In genomic region chr20:49785149-49785850, GRCh38 we compare ENCODE assay signal across 20 cellular contexts. TPM values are rescaled to one million over a fixed set of nuclear protein-coding genes. Genes with fewer than 3 reads are reported as not detected.
DNase-seq lines count a peak whose midpoint lies in the region; ATAC-seq, FAIRE-seq and TF ChIP-seq lines count a peak whose summit lies in the region.
"Had no signal": no experiment of that assay in that cellular context is flagged by ENCODE, and none has a peak within 500 bp of the region (broad histone marks: within the 10 kb centered on the region; RNA-seq: fewer than 3 reads in every experiment).

No MANE protein-coding gene starts in this region.

- no peak for TF ChIP-seq POLR2A in A549 (IDR thresholded peaks at IDR 0.05; ENCODE audit: low read length)
- TF ChIP-seq POLR2A in GM18951 (IDR thresholded peaks at IDR 0.05; ENCODE audit: extremely low read depth, insufficient read depth, insufficient read length), result peak; percentile 12
- TF ChIP-seq POLR2A in upper lobe of left lung (IDR thresholded peaks at IDR 0.05), result no peak

- H3K27me3 ChIP-seq in upper lobe of left lung, result no peaks in the 10 kb centered on the region
- H3K27me3 ChIP-seq: upper lobe of right lung had no signal

- peak overlapping the region; percentile 70 for H3K27ac Mint-ChIP-seq in dendritic cell treated with granulocyte-macrophage colony-stimulating factor and Interleukin-4, amounts not matched to agents 40 ng/mL and 50 ng/mL, for 4 days
- H3K27ac Mint-ChIP-seq in T-cell, result no peak overlapping the region

- peaks cover 34% of the 10 kb centered on the region for H3K4me1 ChIP-seq in A549
- H3K4me1 ChIP-seq in upper lobe of left lung, result peaks cover 14 to 24% (median 16%) of the 10 kb centered on the region in 4 donors

- 87% methylated on average over 15 of the region's 15 CpGs for WGBS in A549 (ENCODE audit: missing lambda C conversion rate)
- 89 to 92% methylated on average over 15 of the region's 15 CpGs for WGBS in upper lobe of left lung, 2 donors

- H3K9me3 ChIP-seq in A549 (no peaks in the 10 kb centered on the region), upper lobe of left lung (no peaks in the 10 kb centered on the region)
- H3K9me3 ChIP-seq: upper lobe of right lung had no signal

- CTCF ChIA-PET in A549 (lab: Yijun Ruan, JAX), result interaction anchor here (0.5 to 4.0 kb wide), 7 partner anchors 9 to 354 kb away, joined by 4 to 28 read pairs (median 7); no protein-coding TSS in a partner anchor
- CTCF ChIA-PET in T-cell (lab: Charles Lee), result no interaction called here

- no peak for TF ChIP-seq RAD21 in A549 (conservative IDR thresholded peaks at IDR 0.05 in 1 of 2, IDR thresholded peaks at IDR 0.05 in 1 of 2)

- no peaks in the 10 kb centered on the region for H3K9me3 Mint-ChIP-seq in dendritic cell treated with granulocyte-macrophage colony-stimulating factor and Interleukin-4, amounts not matched to agents 40 ng/mL and 50 ng/mL, for 4 days
- H3K9me3 Mint-ChIP-seq in T-cell, result no peaks in the 10 kb centered on the region

- H3K4me1 Mint-ChIP-seq in dendritic cell treated with granulocyte-macrophage colony-stimulating factor and Interleukin-4, amounts not matched to agents 40 ng/mL and 50 ng/mL, for 4 days (ENCODE audit: low read depth), result peaks cover 37% of the 10 kb centered on the region
- peaks cover 3 to 13% (median 6%) of the 10 kb centered on the region in 3 donors for H3K4me1 Mint-ChIP-seq in T-cell

- TF ChIP-seq EP300 in A549 (IDR thresholded peaks at IDR 0.05), result no peak
- no peak for TF ChIP-seq EP300 in upper lobe of left lung (IDR thresholded peaks at IDR 0.05)

- no peak for FAIRE-seq in A549 (lab: Jason Lieb, UNC)

- TF ChIP-seq CTCF in A549 (IDR thresholded peaks at IDR 0.05), result no peak
- TF ChIP-seq CTCF in upper lobe of left lung (IDR thresholded peaks at IDR 0.05), result no peak

- DNase-seq in A549 (ENCODE audit: low read depth in 1 of 2, low spot score in 1 of 2), result no peak
- no peak for DNase-seq in T-cell
- DNase-seq in upper lobe of left lung, result no peak
- DNase-seq: ACHN; activated CD4-positive, alpha-beta T cell treated with anti-CD3 and anti-CD28 coated beads, Interleukin-2, amount 50 U/mL, for 1 hour; activated T-cell treated with anti-CD3 and anti-CD28 coated beads, Interleukin-2, amount 50 U/mL, for 48 hours; effector CD8-positive, alpha-beta T cell; GOT3; hypothalamus; KBM-7; SHP77 treated with DMSO at 0.1 percent for 48 hours; stimulated activated naive CD4-positive, alpha-beta T cell treated with Interleukin-2 at 50 U/mL for 16 hours; T1000; upper lobe of right lung had no signal

- H3K27ac ChIP-seq in A549 (peak overlapping the region; percentile 51 to 84; a peak in 5 of 6 replicates), upper lobe of left lung (peak overlapping the region in 1 of 4 donors; percentile 81)
- H3K27ac ChIP-seq: skin epidermis, upper lobe of right lung had no signal

- POLR2A ChIA-PET in A549 (lab: Yijun Ruan, JAX), result no interaction called here
- POLR2A ChIA-PET in T-cell (lab: Charles Lee), result no interaction called here

- H3K36me3 ChIP-seq in upper lobe of left lung, result no peaks in the 10 kb centered on the region
- H3K36me3 ChIP-seq: upper lobe of right lung had no signal

- H3K27me3 Mint-ChIP-seq in dendritic cell treated with granulocyte-macrophage colony-stimulating factor and Interleukin-4, amounts not matched to agents 40 ng/mL and 50 ng/mL, for 4 days, result no peaks in the 10 kb centered on the region
- H3K27me3 Mint-ChIP-seq in T-cell, result peaks cover 0 to 4% of the 10 kb centered on the region in 2 donors

- no peak overlapping the region for H3K4me2 ChIP-seq in A549

- no peaks in the 10 kb centered on the region for H3K36me3 Mint-ChIP-seq in dendritic cell treated with granulocyte-macrophage colony-stimulating factor and Interleukin-4, amounts not matched to agents 40 ng/mL and 50 ng/mL, for 4 days (ENCODE audit: low read depth)
- no peaks in the 10 kb centered on the region for H3K36me3 Mint-ChIP-seq in T-cell

- intact Hi-C loops in dendritic cell treated with granulocyte-macrophage colony-stimulating factor and Interleukin-4, amounts not matched to agents 40 ng/mL and 50 ng/mL, for 4 days (cut with micrococcal nuclease), result loop anchor here (5.0 kb wide), 1 partner anchor 37 kb away; no protein-coding TSS in a partner anchor

- no peak overlapping the region for H3K4me3 ChIP-seq in A549
- no peak overlapping the region for H3K4me3 ChIP-seq in upper lobe of left lung
- H3K4me3 ChIP-seq: skin epidermis, upper lobe of right lung had no signal

- H3K4me3 Mint-ChIP-seq in dendritic cell treated with granulocyte-macrophage colony-stimulating factor and Interleukin-4, amounts not matched to agents 40 ng/mL and 50 ng/mL, for 4 days, result no peak overlapping the region
- H3K4me3 Mint-ChIP-seq in T-cell, result no peak overlapping the region

- in situ Hi-C loops in GM18951 (cut with MboI; ENCODE audit: low sequenced_read_pairs, unreplicated experiment), result no loop called here

- no peak for ATAC-seq in A549
- peak; percentile 24 for ATAC-seq in HG03095 (IDR thresholded peaks at IDR 0.05; ENCODE audit: unreplicated experiment)
- ATAC-seq in T-cell (replicated peaks in 1 of 4), result no peak
- no peak for ATAC-seq in HG02642 (IDR thresholded peaks at IDR 0.05; ENCODE audit: poor library complexity, unreplicated experiment)
- no peak for ATAC-seq in HG03039 (IDR thresholded peaks at IDR 0.05; ENCODE audit: unreplicated experiment)
- no peak for ATAC-seq in upper lobe of left lung (ENCODE audit: low FRiP score in 2 of 2)

TF ChIP-seq in A549, 52 proteins besides CTCF, POLR2A, EP300 and RAD21:
- no peak for TF ChIP-seq MAZ (IDR thresholded peaks at IDR 0.05; ENCODE audit: borderline replicate concordance, low read depth, low read length)
- TF ChIP-seq CBX8 (IDR thresholded peaks at IDR 0.05), result no peak
- TF ChIP-seq, protein P1, sequence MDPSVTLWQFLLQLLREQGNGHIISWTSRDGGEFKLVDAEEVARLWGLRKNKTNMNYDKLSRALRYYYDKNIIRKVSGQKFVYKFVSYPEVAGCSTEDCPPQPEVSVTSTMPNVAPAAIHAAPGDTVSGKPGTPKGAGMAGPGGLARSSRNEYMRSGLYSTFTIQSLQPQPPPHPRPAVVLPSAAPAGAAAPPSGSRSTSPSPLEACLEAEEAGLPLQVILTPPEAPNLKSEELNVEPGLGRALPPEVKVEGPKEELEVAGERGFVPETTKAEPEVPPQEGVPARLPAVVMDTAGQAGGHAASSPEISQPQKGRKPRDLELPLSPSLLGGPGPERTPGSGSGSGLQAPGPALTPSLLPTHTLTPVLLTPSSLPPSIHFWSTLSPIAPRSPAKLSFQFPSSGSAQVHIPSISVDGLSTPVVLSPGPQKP (IDR thresholded peaks at IDR 0.05; ENCODE audit: low read depth, low read length), result no peak
- TF ChIP-seq RNF2 (IDR thresholded peaks at IDR 0.05; ENCODE audit: borderline replicate concordance, low read depth), result no peak
- TF ChIP-seq HEYL (CRISPR knock-in tag; IDR thresholded peaks at IDR 0.05), result no peak
- TF ChIP-seq HOXB13 (CRISPR knock-in tag; IDR thresholded peaks at IDR 0.05; ENCODE audit: low read depth), result no peak
- no peak for TF ChIP-seq FOSL2 (IDR thresholded peaks at IDR 0.05)
- no peak for TF ChIP-seq FOSL2 (CRISPR knock-in tag; IDR thresholded peaks at IDR 0.05)
- TF ChIP-seq GATA3 (IDR thresholded peaks at IDR 0.05; ENCODE audit: borderline replicate concordance), result no peak
- TF ChIP-seq TFCP2L1 (CRISPR knock-in tag; IDR thresholded peaks at IDR 0.05), result no peak
- TF ChIP-seq FOXS1 (CRISPR knock-in tag; IDR thresholded peaks at IDR 0.05), result no peak
- TF ChIP-seq RARB (CRISPR knock-in tag; IDR thresholded peaks at IDR 0.05), result no peak
- TF ChIP-seq NFE2L2 (conservative IDR thresholded peaks at IDR 0.05; ENCODE audit: low read length), result no peak
- TF ChIP-seq ZFP36 (IDR thresholded peaks at IDR 0.05; ENCODE audit: borderline replicate concordance, partially characterized antibody), result no peak
- no peak for TF ChIP-seq CHD2 (IDR thresholded peaks at IDR 0.05; ENCODE audit: low read length, partially characterized antibody)
- no peak for TF ChIP-seq ESRRA (IDR thresholded peaks at IDR 0.05; ENCODE audit: borderline replicate concordance, low read length)
- TF ChIP-seq ZC3H11A (IDR thresholded peaks at IDR 0.05), result no peak
- no peak for TF ChIP-seq ZNF302 (CRISPR knock-in tag; IDR thresholded peaks at IDR 0.05)

RNA-seq across cellular contexts. Expression of gene SLC9A8, which starts 27.3 kb away (rescaled TPM):
- polyA plus RNA-seq in A549 (2011; rRNA removed), result 5.0 and 7.4 TPM in 2 replicates
- polyA plus RNA-seq in A549 (2012; cell fraction: cytosol; rRNA removed), result 3.1 and 4.3 TPM in 2 replicates
- polyA plus RNA-seq in A549 (2012; cell fraction: nucleus; rRNA removed), result 18.0 and 20.7 TPM in 2 replicates
- 7.9 to 9.5 TPM (median 7.9 TPM) in 3 replicates for polyA plus RNA-seq in A549 (2017; fragmentation: RNase III; extraction: RNeasy Plus Mini Kit Qiagen cat#74134 plus additional on column Dnase treatment)
- 10.9 and 20.7 TPM in 2 replicates for polyA minus RNA-seq in A549 (2011; rRNA and poly(A)+ RNA removed)
- 10 to 100 TPM; 22.2 to 34.2 (median 25.6) TPM for total RNA-seq in T-cell
- total RNA-seq in upper lobe of left lung, result 10 to 100 TPM; 13.2 to 19.6 (median 17.2) TPM
